12 cellular contexts compared by ENCODE assay signal in the genomic region with DNA sequence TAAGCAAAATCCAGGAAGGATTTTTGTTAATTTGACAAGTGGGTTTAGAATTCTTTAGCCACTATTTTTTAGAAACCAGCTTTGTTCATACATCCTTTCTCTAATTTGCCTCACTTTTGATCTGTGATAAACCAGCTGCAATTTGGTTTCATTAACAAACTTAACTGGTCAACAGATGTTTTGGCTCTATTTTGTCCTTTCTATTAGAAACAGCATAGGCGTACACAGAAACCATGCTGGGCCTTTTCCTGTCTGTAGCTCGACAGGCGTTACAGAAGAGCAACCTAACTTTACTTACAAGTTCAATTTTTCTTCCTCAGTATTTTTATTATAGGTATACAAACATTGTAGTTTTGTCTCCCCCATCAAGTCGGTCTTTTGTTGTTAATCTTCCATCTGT. TPM values are rescaled to one million over a fixed set of nuclear protein-coding genes. Genes with fewer than 3 reads are reported as not detected.
DNase-seq lines count a peak whose midpoint lies in the region; ATAC-seq and TF ChIP-seq lines count a peak whose summit lies in the region.
"Had no signal": no experiment of that assay in that cellular context is flagged by ENCODE, and none has a peak within 500 bp of the region (broad histone marks: within the 10 kb centered on the region; RNA-seq: fewer than 3 reads in every experiment).

No MANE protein-coding gene starts in this region.

- no peaks in the 10 kb centered on the region for H3K27me3 ChIP-seq in upper lobe of left lung
- H3K27me3 ChIP-seq: tibial nerve had no signal

- no peak for TF ChIP-seq POLR2A in upper lobe of left lung (IDR thresholded peaks at IDR 0.05)

- 52 to 54% methylated on average over 4 of the region's 4 CpGs for WGBS in upper lobe of left lung, 2 donors

- no peak for DNase-seq in activated CD4-positive, alpha-beta T cell treated with anti-CD3 and anti-CD28 coated beads, Interleukin-2, amount 10 ng/mL, durations not matched to agents 7 days and 5 days
- no peak for DNase-seq in activated CD4-positive, alpha-beta T cell treated with anti-CD3 and anti-CD28 coated beads, Interleukin-2, amount 50 U/mL, for 4 hours
- DNase-seq in activated naive CD8-positive, alpha-beta T cell treated with anti-CD3 and anti-CD28 coated beads, Interleukin-2, amount 50 U/mL, for 24 hours, result no peak
- no peak for DNase-seq in stimulated activated effector memory CD8-positive, alpha-beta T cell treated with anti-CD3 and anti-CD28 coated beads, Interleukin-12 subunit alpha, Interleukin-12 subunit beta, amount 100 ng/mL, for 72 hours (ENCODE audit: low spot score in 2 of 2)
- DNase-seq in SHP77 (lab: John Stamatoyannopoulos, UW) (no peak), upper lobe of left lung (no peak)
- DNase-seq: ACHN, nucleus accumbens, T1000 had no signal

- peaks cover 15% of the 10 kb centered on the region for H3K36me3 Mint-ChIP-seq in activated CD4-positive, alpha-beta T cell treated with anti-CD3 and anti-CD28 coated beads, Interleukin-2, amount 10 ng/mL, durations not matched to agents 7 days and 5 days (ENCODE audit: low read depth)
- H3K36me3 Mint-ChIP-seq in activated naive CD8-positive, alpha-beta T cell treated with anti-CD3 and anti-CD28 coated beads, Interleukin-2, amount 50 U/mL, for 24 hours (ENCODE audit: low read depth), result peaks cover 10% of the 10 kb centered on the region
- H3K36me3 Mint-ChIP-seq in stimulated activated effector memory CD8-positive, alpha-beta T cell treated with anti-CD3 and anti-CD28 coated beads, Interleukin-12 subunit alpha, Interleukin-12 subunit beta, amount 100 ng/mL, for 72 hours, result peaks cover 8% of the 10 kb centered on the region

- peaks cover 21% of the 10 kb centered on the region for H3K4me1 Mint-ChIP-seq in activated CD4-positive, alpha-beta T cell treated with anti-CD3 and anti-CD28 coated beads, Interleukin-2, amount 10 ng/mL, durations not matched to agents 7 days and 5 days
- H3K4me1 Mint-ChIP-seq in activated naive CD8-positive, alpha-beta T cell treated with anti-CD3 and anti-CD28 coated beads, Interleukin-2, amount 50 U/mL, for 24 hours, result peaks cover 52% of the 10 kb centered on the region
- H3K4me1 Mint-ChIP-seq in stimulated activated effector memory CD8-positive, alpha-beta T cell treated with anti-CD3 and anti-CD28 coated beads, Interleukin-12 subunit alpha, Interleukin-12 subunit beta, amount 100 ng/mL, for 72 hours, result peaks cover 42% of the 10 kb centered on the region

- no peaks in the 10 kb centered on the region for H3K36me3 ChIP-seq in upper lobe of left lung
- H3K36me3 ChIP-seq: tibial nerve had no signal

- CTCF ChIA-PET in activated CD4-positive, alpha-beta T cell treated with anti-CD3 and anti-CD28 coated beads, Interleukin-2, amount 10 ng/mL, durations not matched to agents 7 days and 5 days (lab: Charles Lee), result no interaction called here

- H3K9me3 Mint-ChIP-seq in activated CD4-positive, alpha-beta T cell treated with anti-CD3 and anti-CD28 coated beads, Interleukin-2, amount 10 ng/mL, durations not matched to agents 7 days and 5 days, result peaks cover 4% of the 10 kb centered on the region
- H3K9me3 Mint-ChIP-seq in activated naive CD8-positive, alpha-beta T cell treated with anti-CD3 and anti-CD28 coated beads, Interleukin-2, amount 50 U/mL, for 24 hours, result peaks cover 4% of the 10 kb centered on the region
- H3K9me3 Mint-ChIP-seq in stimulated activated effector memory CD8-positive, alpha-beta T cell treated with anti-CD3 and anti-CD28 coated beads, Interleukin-12 subunit alpha, Interleukin-12 subunit beta, amount 100 ng/mL, for 72 hours, result no peaks in the 10 kb centered on the region

- H3K9me3 ChIP-seq in upper lobe of left lung, result no peaks in the 10 kb centered on the region
- H3K9me3 ChIP-seq: tibial nerve had no signal

- peaks cover 31 to 37% (median 34%) of the 10 kb centered on the region in 4 donors for H3K4me1 ChIP-seq in upper lobe of left lung

- no peak for TF ChIP-seq EP300 in upper lobe of left lung (IDR thresholded peaks at IDR 0.05)

- POLR2A ChIA-PET in activated CD4-positive, alpha-beta T cell treated with anti-CD3 and anti-CD28 coated beads, Interleukin-2, amount 10 ng/mL, durations not matched to agents 7 days and 5 days (lab: Charles Lee), result no interaction called here

- ATAC-seq in HG03175 (IDR thresholded peaks at IDR 0.05; ENCODE audit: unreplicated experiment) (peak; percentile 33), GM18511 (IDR thresholded peaks at IDR 0.05; ENCODE audit: unreplicated experiment) (no peak), upper lobe of left lung (ENCODE audit: low FRiP score in 2 of 2) (no peak)
- ATAC-seq in activated naive CD8-positive, alpha-beta T cell treated with anti-CD3 and anti-CD28 coated beads, Interleukin-2, amount 50 U/mL, for 24 hours, result no peak
- no peak for ATAC-seq in stimulated activated effector memory CD8-positive, alpha-beta T cell treated with anti-CD3 and anti-CD28 coated beads, Interleukin-12 subunit alpha, Interleukin-12 subunit beta, amount 100 ng/mL, for 72 hours

- H3K27me3 Mint-ChIP-seq in activated CD4-positive, alpha-beta T cell treated with anti-CD3 and anti-CD28 coated beads, Interleukin-2, amount 10 ng/mL, durations not matched to agents 7 days and 5 days, result no peaks in the 10 kb centered on the region
- no peaks in the 10 kb centered on the region for H3K27me3 Mint-ChIP-seq in activated naive CD8-positive, alpha-beta T cell treated with anti-CD3 and anti-CD28 coated beads, Interleukin-2, amount 50 U/mL, for 24 hours

- no peak overlapping the region for H3K4me3 ChIP-seq in upper lobe of left lung
- H3K4me3 ChIP-seq: tibial nerve had no signal

- no peak overlapping the region for H3K4me3 Mint-ChIP-seq in activated CD4-positive, alpha-beta T cell treated with anti-CD3 and anti-CD28 coated beads, Interleukin-2, amount 10 ng/mL, durations not matched to agents 7 days and 5 days
- H3K4me3 Mint-ChIP-seq in activated naive CD8-positive, alpha-beta T cell treated with anti-CD3 and anti-CD28 coated beads, Interleukin-2, amount 50 U/mL, for 24 hours, result peak overlapping the region; percentile 45
- H3K4me3 Mint-ChIP-seq in stimulated activated effector memory CD8-positive, alpha-beta T cell treated with anti-CD3 and anti-CD28 coated beads, Interleukin-12 subunit alpha, Interleukin-12 subunit beta, amount 100 ng/mL, for 72 hours, result no peak overlapping the region

- TF ChIP-seq CTCF in upper lobe of left lung (IDR thresholded peaks at IDR 0.05), result no peak

- H3K27ac ChIP-seq in upper lobe of left lung, result peak overlapping the region in 1 of 4 donors; percentile 48
- H3K27ac ChIP-seq: tibial nerve had no signal

- H3K27ac Mint-ChIP-seq in activated CD4-positive, alpha-beta T cell treated with anti-CD3 and anti-CD28 coated beads, Interleukin-2, amount 10 ng/mL, durations not matched to agents 7 days and 5 days, result peak overlapping the region; percentile 54
- peak overlapping the region; percentile 84 for H3K27ac Mint-ChIP-seq in activated naive CD8-positive, alpha-beta T cell treated with anti-CD3 and anti-CD28 coated beads, Interleukin-2, amount 50 U/mL, for 24 hours
- H3K27ac Mint-ChIP-seq in stimulated activated effector memory CD8-positive, alpha-beta T cell treated with anti-CD3 and anti-CD28 coated beads, Interleukin-12 subunit alpha, Interleukin-12 subunit beta, amount 100 ng/mL, for 72 hours, result peak overlapping the region; percentile 36

RNA-seq across cellular contexts. Expression of a gene that starts 28.2 kb away (rescaled TPM):
- 10 to 100 TPM; 23.1 to 26.9 TPM for total RNA-seq in activated CD4-positive, alpha-beta T cell treated with anti-CD3 and anti-CD28 coated beads, Interleukin-2, amount 10 ng/mL, durations not matched to agents 7 days and 5 days
- total RNA-seq in upper lobe of left lung, result 10 to 100 TPM; 35.2 to 78.4 (median 38.0) TPM
